Comparison of ENCODE assay signal across 30 cellular contexts in genomic region chr12:126343352-126343751, GRCh38.
"Had no signal": no experiment of that assay in that cellular context is flagged by ENCODE, and none has a peak within 500 bp of the region (broad histone marks: within the 10 kb centered on the region; RNA-seq: fewer than 3 reads in every experiment).

No MANE protein-coding gene starts in this region.

- H3K79me2 ChIP-seq: hepatocyte, parathyroid adenoma had no signal

- FAIRE-seq: endometrium, islet of Langerhans had no signal

- H3K4me1 ChIP-seq: gastrocnemius medialis, left lung, parathyroid adenoma, prostate gland, right atrium auricular region, sigmoid colon, spleen, testis, tibial artery had no signal

- H3K27me3 Mint-ChIP-seq: effector memory CD8-positive, alpha-beta T cell; naive B cell; natural killer cell treated with Interleukin-12 subunit alpha and Interleukin-12 subunit beta and Interleukin-15 and Interleukin-18, amount 100 ng/mL, for 72 hours; stimulated activated memory B cell treated with anti-CD40 and anti-IgM and Interleukin-4, amounts not matched to agents 10 μg/mL and 1 μg/mL and 100 μg/mL, for 72 hours had no signal

- H3K36me3 ChIP-seq: gastrocnemius medialis, left lung, neutrophil, prostate gland, right atrium auricular region, sigmoid colon, spleen, tibial artery had no signal

- H3K4me1 Mint-ChIP-seq: mesothelial cell of epicardium; naive B cell; neural crest cell; stimulated activated memory B cell treated with anti-CD40 and anti-IgM and Interleukin-4, amounts not matched to agents 10 μg/mL and 1 μg/mL and 100 μg/mL, for 72 hours had no signal

- H2AFZ ChIP-seq: hepatocyte, parathyroid adenoma had no signal

- H3K4me3 ChIP-seq: gastrocnemius medialis, hepatocyte, left lung, mucosa of descending colon, prostate gland, right atrium auricular region, sigmoid colon, skin epidermis, spleen, testis, tibial artery had no signal

- H3K27ac Mint-ChIP-seq: effector memory CD8-positive, alpha-beta T cell; mesothelial cell of epicardium; naive B cell; natural killer cell treated with Interleukin-12 subunit alpha and Interleukin-12 subunit beta and Interleukin-15 and Interleukin-18, amount 100 ng/mL, for 72 hours; stimulated activated memory B cell treated with anti-CD40 and anti-IgM and Interleukin-4, amounts not matched to agents 10 μg/mL and 1 μg/mL and 100 μg/mL, for 72 hours; type B pancreatic cell had no signal

- H3K36me3 Mint-ChIP-seq: mesothelial cell of epicardium; natural killer cell treated with Interleukin-12 subunit alpha and Interleukin-12 subunit beta and Interleukin-15 and Interleukin-18, amount 100 ng/mL, for 72 hours; stimulated activated memory B cell treated with anti-CD40 and anti-IgM and Interleukin-4, amounts not matched to agents 10 μg/mL and 1 μg/mL and 100 μg/mL, for 72 hours; type B pancreatic cell had no signal

- H3K9ac ChIP-seq: parathyroid adenoma had no signal

- H3K27ac ChIP-seq: gastrocnemius medialis, hepatocyte, left lung, neutrophil, parathyroid adenoma, prostate gland, right atrium auricular region, sigmoid colon, skin epidermis, spleen, testis, tibial artery had no signal

- DNase-seq: cortex of kidney; effector memory CD8-positive, alpha-beta T cell; erythroblast; gastrocnemius medialis; head of caudate nucleus; left cardiac atrium; left lung; mesenchymal stem cell; mucosa of descending colon; naive B cell; sigmoid colon; spleen; stimulated activated CD4-positive, alpha-beta T cell treated with anti-CD3 and anti-CD28 coated beads, Interleukin-4, amount 100 ng/mL, for 4 hours; stimulated activated naive CD8-positive, alpha-beta T cell treated with anti-CD3 and anti-CD28 coated beads, Interleukin-15, Interleukin-2, amounts not matched to agents 100 U/mL and 50 U/mL, for 24 hours; substantia nigra; testis; tibial artery had no signal

- ATAC-seq: effector memory CD8-positive, alpha-beta T cell; gastrocnemius medialis; left cardiac atrium; left lung; mucosa of descending colon; natural killer cell treated with Interleukin-12 subunit alpha and Interleukin-12 subunit beta and Interleukin-15 and Interleukin-18, amount 100 ng/mL, for 72 hours; stimulated activated memory B cell treated with anti-CD40 and anti-IgM and Interleukin-4, amounts not matched to agents 10 μg/mL and 1 μg/mL and 100 μg/mL, for 72 hours; stimulated activated naive CD8-positive, alpha-beta T cell treated with anti-CD3 and anti-CD28 coated beads, Interleukin-15, Interleukin-2, amounts not matched to agents 100 U/mL and 50 U/mL, for 24 hours had no signal

- H3K9me3 Mint-ChIP-seq: type B pancreatic cell had no signal

- H3K27me3 ChIP-seq: gastrocnemius medialis, hepatocyte, left lung, neutrophil, right atrium auricular region, sigmoid colon, spleen, testis, tibial artery had no signal

- H3K4me3 Mint-ChIP-seq: effector memory CD8-positive, alpha-beta T cell; mesothelial cell of epicardium; naive B cell; natural killer cell treated with Interleukin-12 subunit alpha and Interleukin-12 subunit beta and Interleukin-15 and Interleukin-18, amount 100 ng/mL, for 72 hours; neural crest cell; stimulated activated memory B cell treated with anti-CD40 and anti-IgM and Interleukin-4, amounts not matched to agents 10 μg/mL and 1 μg/mL and 100 μg/mL, for 72 hours; type B pancreatic cell had no signal

- H3K9me3 ChIP-seq: gastrocnemius medialis, neutrophil, prostate gland, right atrium auricular region, testis, tibial artery had no signal

- H3K4me2 ChIP-seq: hepatocyte had no signal
